In genomic region chr1:29650041-29650400, GRCh38 we compare ENCODE assay signal across 21 cellular contexts.
DNase-seq lines count a peak whose midpoint lies in the region; ATAC-seq and TF ChIP-seq lines count a peak whose summit lies in the region.
"Had no signal": no experiment of that assay in that cellular context is flagged by ENCODE, and none has a peak within 500 bp of the region (broad histone marks: within the 10 kb centered on the region; RNA-seq: fewer than 3 reads in every experiment).

No MANE protein-coding gene starts in this region.

- no peaks in the 10 kb centered on the region for H3K79me1 ChIP-seq in neuronal stem cell (ENCODE audit: low read depth, low read length)

- H3K27me3 ChIP-seq in neuronal stem cell (ENCODE audit: control insufficient read depth in 3 of 3, insufficient read depth in 3 of 3, low read depth in 1 of 3, low read length in 3 of 3): no peaks in the 10 kb centered on the region
- H3K27me3 ChIP-seq: testis had no signal

- intact Hi-C loops in natural killer cell (cut with micrococcal nuclease): no loop called here

- no peak overlapping the region for H2BK12ac ChIP-seq in neuronal stem cell (ENCODE audit: low read length)

- no peak overlapping the region for H2AFZ ChIP-seq in neuronal stem cell (ENCODE audit: low read length)

- no peaks in the 10 kb centered on the region for H3K4me1 Mint-ChIP-seq in natural killer cell treated with Interleukin-12 subunit alpha and Interleukin-12 subunit beta and Interleukin-15 and Interleukin-18, amount 100 ng/mL, for 72 hours (ENCODE audit: low read depth in 2 of 2)
- no peaks in the 10 kb centered on the region for H3K4me1 Mint-ChIP-seq in natural killer cell
- H3K4me1 Mint-ChIP-seq in nephron progenitor cell: no peaks in the 10 kb centered on the region
- H3K4me1 Mint-ChIP-seq: CD8-positive, alpha-beta memory T cell; stimulated activated memory B cell treated with anti-CD40 and anti-IgM and Interleukin-4, amounts not matched to agents 10 μg/mL and 1 μg/mL and 100 μg/mL, for 72 hours had no signal

- no peak overlapping the region for H2BK5ac ChIP-seq in neuronal stem cell (ENCODE audit: low read length)

- H3K18ac ChIP-seq in neuronal stem cell (ENCODE audit: low read length): no peak overlapping the region

- no peak overlapping the region for H3K27ac ChIP-seq in neuronal stem cell (replicated peaks; ENCODE audit: low read length)
- H3K27ac ChIP-seq: testis had no signal

- no peak overlapping the region for H3K4me3 Mint-ChIP-seq in natural killer cell treated with Interleukin-12 subunit alpha and Interleukin-12 subunit beta and Interleukin-15 and Interleukin-18, amount 100 ng/mL, for 72 hours
- H3K4me3 Mint-ChIP-seq in natural killer cell: no peak overlapping the region
- no peak overlapping the region for H3K4me3 Mint-ChIP-seq in nephron progenitor cell
- H3K4me3 Mint-ChIP-seq: CD8-positive, alpha-beta memory T cell; endodermal cell; stimulated activated memory B cell treated with anti-CD40 and anti-IgM and Interleukin-4, amounts not matched to agents 10 μg/mL and 1 μg/mL and 100 μg/mL, for 72 hours had no signal

- no peak overlapping the region for H4K91ac ChIP-seq in neuronal stem cell (ENCODE audit: low read depth, low read length, poor library complexity)

- no peak overlapping the region for H3K4me3 ChIP-seq in neuronal stem cell (ENCODE audit: low read length in 2 of 2)
- H3K4me3 ChIP-seq: testis had no signal

- H3K27me3 Mint-ChIP-seq in natural killer cell treated with Interleukin-12 subunit alpha and Interleukin-12 subunit beta and Interleukin-15 and Interleukin-18, amount 100 ng/mL, for 72 hours: peaks cover 21 to 23% of the 10 kb centered on the region in 2 donors
- H3K27me3 Mint-ChIP-seq in natural killer cell (ENCODE audit: low read depth in 2 of 2): peaks cover 15 to 19% of the 10 kb centered on the region in 2 donors
- H3K27me3 Mint-ChIP-seq in nephron progenitor cell (ENCODE audit: low read depth, poor library complexity): peaks cover 17% of the 10 kb centered on the region

- H3K23ac ChIP-seq in neuronal stem cell (ENCODE audit: low read depth, low read length, poor library complexity): no peak overlapping the region

- H3K36me3 Mint-ChIP-seq in natural killer cell treated with Interleukin-12 subunit alpha and Interleukin-12 subunit beta and Interleukin-15 and Interleukin-18, amount 100 ng/mL, for 72 hours: no peaks in the 10 kb centered on the region
- H3K36me3 Mint-ChIP-seq in natural killer cell (no peaks in the 10 kb centered on the region), nephron progenitor cell (ENCODE audit: low read depth) (no peaks in the 10 kb centered on the region)
- H3K36me3 Mint-ChIP-seq: CD8-positive, alpha-beta memory T cell; stimulated activated memory B cell treated with anti-CD40 and anti-IgM and Interleukin-4, amounts not matched to agents 10 μg/mL and 1 μg/mL and 100 μg/mL, for 72 hours had no signal

- no peaks in the 10 kb centered on the region for H3K4me1 ChIP-seq in neuronal stem cell (ENCODE audit: control insufficient read depth in 2 of 2, insufficient read depth in 1 of 2, low read depth in 1 of 2, low read length in 2 of 2)
- H3K4me1 ChIP-seq: testis had no signal

- H3K4me2 ChIP-seq in neuronal stem cell (ENCODE audit: insufficient read depth, low read length, poor library complexity, severe bottlenecking): no peak overlapping the region

- no peaks in the 10 kb centered on the region for H3K9me3 Mint-ChIP-seq in natural killer cell treated with Interleukin-12 subunit alpha and Interleukin-12 subunit beta and Interleukin-15 and Interleukin-18, amount 100 ng/mL, for 72 hours
- H3K9me3 Mint-ChIP-seq in natural killer cell (no peaks in the 10 kb centered on the region), nephron progenitor cell (no peaks in the 10 kb centered on the region)
- H3K9me3 Mint-ChIP-seq: endodermal cell; stimulated activated memory B cell treated with anti-CD40 and anti-IgM and Interleukin-4, amounts not matched to agents 10 μg/mL and 1 μg/mL and 100 μg/mL, for 72 hours had no signal

- H4K8ac ChIP-seq in neuronal stem cell (ENCODE audit: low read depth, low read length): no peak overlapping the region

- H2AK5ac ChIP-seq in neuronal stem cell (ENCODE audit: low read depth, low read length): no peak overlapping the region

- no peak overlapping the region for H3K4ac ChIP-seq in neuronal stem cell (ENCODE audit: low read length)

- no peak overlapping the region for H2BK120ac ChIP-seq in neuronal stem cell (ENCODE audit: low read depth, low read length)

- H3K9me3 ChIP-seq in neuronal stem cell (replicated peaks in 1 of 2; ENCODE audit: control insufficient read depth in 2 of 2, insufficient read depth in 1 of 2, low read depth in 1 of 2, low read length in 2 of 2): no peaks in the 10 kb centered on the region
- H3K9me3 ChIP-seq: testis had no signal

- H3K9ac ChIP-seq in neuronal stem cell (ENCODE audit: low read depth, low read length, poor library complexity): no peak overlapping the region

- no peaks in the 10 kb centered on the region for H3K36me3 ChIP-seq in neuronal stem cell (replicated peaks in 1 of 2; ENCODE audit: control insufficient read depth in 2 of 2, insufficient read depth in 2 of 2, low read length in 2 of 2)

- DNase-seq in natural killer cell treated with Interleukin-12 subunit alpha and Interleukin-12 subunit beta and Interleukin-15 and Interleukin-18, amount 100 ng/mL, for 72 hours (ENCODE audit: low spot score): peak; percentile 54
- DNase-seq in natural killer cell (no peak), SHP77 (lab: John Stamatoyannopoulos, UW) (peak; percentile 51 to 75), nephron progenitor cell (no peak), NCI-H1048 (lab: John Stamatoyannopoulos, UW) (no peak), neuronal stem cell (ENCODE audit: low spot score) (no peak)
- DNase-seq: activated CD4-positive, alpha-beta T cell treated with anti-CD3 and anti-CD28 coated beads for 48 hours; activated T-cell treated with anti-CD3 and anti-CD28 coated beads for 4 hours; CD8-positive, alpha-beta memory T cell; DND-41; glutamatergic neuron; KBM-7; NCI-H1092; NCI-H526 treated with DMSO at 0.1 percent for 48 hours; right cardiac atrium had no signal

- no peak overlapping the region for H3K14ac ChIP-seq in neuronal stem cell (ENCODE audit: low read length)

- no peak overlapping the region for H2BK15ac ChIP-seq in neuronal stem cell (ENCODE audit: low read length)

- H3K27ac Mint-ChIP-seq in natural killer cell treated with Interleukin-12 subunit alpha and Interleukin-12 subunit beta and Interleukin-15 and Interleukin-18, amount 100 ng/mL, for 72 hours: no peak overlapping the region
- H3K27ac Mint-ChIP-seq in natural killer cell (no peak overlapping the region), nephron progenitor cell (no peak overlapping the region)
- H3K27ac Mint-ChIP-seq: CD8-positive, alpha-beta memory T cell; endodermal cell; stimulated activated memory B cell treated with anti-CD40 and anti-IgM and Interleukin-4, amounts not matched to agents 10 μg/mL and 1 μg/mL and 100 μg/mL, for 72 hours had no signal

- TF ChIP-seq CTCF in natural killer cell (IDR thresholded peaks at IDR 0.05): no peak
- no peak for TF ChIP-seq CTCF in nephron progenitor cell (IDR thresholded peaks at IDR 0.05)

- no peak for ATAC-seq in natural killer cell treated with Interleukin-12 subunit alpha and Interleukin-12 subunit beta and Interleukin-15 and Interleukin-18, amount 100 ng/mL, for 72 hours
- ATAC-seq in natural killer cell (no peak), esophagus mucosa (peak; percentile 54), GM18907 (IDR thresholded peaks at IDR 0.05; ENCODE audit: unreplicated experiment) (no peak)
- ATAC-seq: Panc1; right cardiac atrium; stimulated activated memory B cell treated with anti-CD40 and anti-IgM and Interleukin-4, amounts not matched to agents 10 μg/mL and 1 μg/mL and 100 μg/mL, for 72 hours had no signal

- WGBS in neuronal stem cell (ENCODE audit: extremely low coverage in 2 of 2, insufficient read length in 2 of 2, insufficient replicate concordance in 1 of 2), 2 donors: no CpG with 5 or more reads among the region's 8 CpGs

Comparison
In these comparisons a context has a peak if more than half of its experiments do, and no peak if none do; other contexts are left out.
1. DNase-seq: peak in natural killer cell treated with Interleukin-12 subunit alpha and Interleukin-12 subunit beta and Interleukin-15 and Interleukin-18, amount 100 ng/mL, for 72 hours (single experiment) and SHP77 (2 of 2); none in natural killer cell (single experiment), nephron progenitor cell (single experiment), NCI-H1048 (single experiment) and neuronal stem cell (single experiment).